In genomic region chr4:183600189-183600685, GRCh38 we compare ENCODE assay signal across 10 cellular contexts. TPM values are rescaled to one million over a fixed set of nuclear protein-coding genes. Genes with fewer than 3 reads are reported as not detected.
A peak's percentile ranks its signal among the peaks of the same experiment; 100 is the strongest.
DNase-seq lines count a peak whose midpoint lies in the region; ATAC-seq, FAIRE-seq and TF ChIP-seq lines count a peak whose summit lies in the region.
"Had no signal": no experiment of that assay in that cellular context is flagged by ENCODE, and none has a peak within 500 bp of the region (broad histone marks: within the 10 kb centered on the region; RNA-seq: fewer than 3 reads in every experiment).

No MANE protein-coding gene starts in this region.

- H4K8ac ChIP-seq in neuronal stem cell (ENCODE audit: low read depth, low read length) = no peak overlapping the region

- CTCF ChIA-PET in K562 (lab: Yijun Ruan, JAX; ENCODE audit: low intra/inter-chr PET ratio) = interaction anchor here (1.1 kb wide), 1 partner anchor 128 kb away, joined by 3 read pairs; no protein-coding TSS in a partner anchor
- CTCF ChIA-PET in naive thymus-derived CD4-positive, alpha-beta T cell (lab: Charles Lee) = interaction anchor here (0.5 to 1.2 kb wide), 5 partner anchors 8 to 641 kb away, joined by 3 to 8 read pairs (median 3); no protein-coding TSS in a partner anchor

- H3K36me3 ChIP-seq in K562 (ENCODE audit: control insufficient read depth, insufficient read depth, low read length) (no peaks in the 10 kb centered on the region), neuronal stem cell (replicated peaks in 1 of 2; ENCODE audit: control insufficient read depth in 2 of 2, insufficient read depth in 2 of 2, low read length in 2 of 2) (no peaks in the 10 kb centered on the region)
- no peaks in the 10 kb centered on the region for H3K36me3 ChIP-seq in naive thymus-derived CD4-positive, alpha-beta T cell (ENCODE audit: control insufficient read depth in 2 of 3, insufficient read depth in 3 of 3, low read length in 3 of 3)

- no peak overlapping the region for H3K18ac ChIP-seq in neuronal stem cell (ENCODE audit: low read length)

- no peak overlapping the region for H2AK5ac ChIP-seq in neuronal stem cell (ENCODE audit: low read depth, low read length)

- H3K79me2 ChIP-seq in K562 (ENCODE audit: control insufficient read depth, insufficient read depth, low read length) = no peaks in the 10 kb centered on the region

- no peak overlapping the region for H3K4me3 ChIP-seq in Jurkat, Clone E6-1 (ENCODE audit: low read length)
- H3K4me3 ChIP-seq in K562 = no peak overlapping the region
- no peak overlapping the region for H3K4me3 ChIP-seq in naive thymus-derived CD4-positive, alpha-beta T cell (ENCODE audit: low read length)
- H3K4me3 ChIP-seq in neuronal stem cell (ENCODE audit: low read length in 2 of 2) = no peak overlapping the region
- H3K4me3 ChIP-seq: dorsolateral prefrontal cortex had no signal

- no peaks in the 10 kb centered on the region for H3K9me3 ChIP-seq in K562 (replicated peaks; ENCODE audit: control insufficient read depth, insufficient read depth, low read depth, low read length)
- H3K9me3 ChIP-seq in naive thymus-derived CD4-positive, alpha-beta T cell (ENCODE audit: control insufficient read depth in 2 of 3, low read length in 3 of 3) = no peaks in the 10 kb centered on the region
- no peaks in the 10 kb centered on the region for H3K9me3 ChIP-seq in neuronal stem cell (replicated peaks in 1 of 2; ENCODE audit: control insufficient read depth in 2 of 2, insufficient read depth in 1 of 2, low read depth in 1 of 2, low read length in 2 of 2)

- no TSS peak for BruUV-seq in K562 (replicated peaks; lab: Mats Ljungman, UMichigan)

- TF ChIP-seq POLR2A in K562 (conservative IDR thresholded peaks at IDR 0.05) = no peak

- H3K27ac Mint-ChIP-seq in naive thymus-derived CD4-positive, alpha-beta T cell = peak overlapping the region in 1 of 9 donors; percentile 16

- no peaks in the 10 kb centered on the region for H4K20me1 ChIP-seq in K562 (replicated peaks; ENCODE audit: control insufficient read depth, insufficient read depth, low read length)

- H3K4me1 ChIP-seq in K562 (replicated peaks in 1 of 2; ENCODE audit: control insufficient read depth in 2 of 2, insufficient read depth in 2 of 2, low read length in 2 of 2) (no peaks in the 10 kb centered on the region; a peak in 1 of 5 replicates), neuronal stem cell (ENCODE audit: control insufficient read depth in 2 of 2, insufficient read depth in 1 of 2, low read depth in 1 of 2, low read length in 2 of 2) (peaks cover 2 to 3% of the 10 kb centered on the region in 2 donors)
- H3K4me1 ChIP-seq in naive thymus-derived CD4-positive, alpha-beta T cell (ENCODE audit: control insufficient read depth in 2 of 2, insufficient read depth in 2 of 2, low read length in 2 of 2) = no peaks in the 10 kb centered on the region

- H3K9me1 ChIP-seq in K562 (ENCODE audit: control insufficient read depth, insufficient read depth, low read length) = no peaks in the 10 kb centered on the region

- H3K36me3 Mint-ChIP-seq in naive thymus-derived CD4-positive, alpha-beta T cell = no peaks in the 10 kb centered on the region

- TF ChIP-seq RAD21 in K562 (CRISPR knock-in tag; conservative IDR thresholded peaks at IDR 0.05 in 1 of 2, IDR thresholded peaks at IDR 0.05 in 1 of 2) = peak; percentile 29 to 56; a peak in 3 of 4 replicates

- H3K4ac ChIP-seq in neuronal stem cell (ENCODE audit: low read length) = no peak overlapping the region

- H3K27ac ChIP-seq in K562 (ENCODE audit: extremely low read depth, low read depth, low read length) = no peak overlapping the region
- H3K27ac ChIP-seq in naive thymus-derived CD4-positive, alpha-beta T cell (ENCODE audit: low read depth, low read length) = no peak overlapping the region
- H3K27ac ChIP-seq in neuronal stem cell (replicated peaks; ENCODE audit: low read length) = no peak overlapping the region
- H3K27ac ChIP-seq: dorsolateral prefrontal cortex had no signal

- DNase-seq in NCI-H1694 treated with DMSO at 0.1 percent for 48 hours (lab: John Stamatoyannopoulos, UW) = peak; percentile 1
- no peak for DNase-seq in NCI-H1694 (lab: John Stamatoyannopoulos, UW)
- peak; percentile 30 for DNase-seq in Jurkat, Clone E6-1 (ENCODE audit: low read depth, low spot score)
- DNase-seq in K562 (ENCODE audit: extremely low read depth in 1 of 4, low spot score in 3 of 4) = peak in 2 of 4 experiments; percentile 23 to 30
- peak in 5 of 9 donors; percentile 7 to 23 (median 15) for DNase-seq in naive thymus-derived CD4-positive, alpha-beta T cell
- DNase-seq in neuronal stem cell (ENCODE audit: low spot score) = no peak
- DNase-seq in germinal center (ENCODE audit: low spot score) = no peak
- DNase-seq: activated CD4-positive, alpha-beta T cell treated with anti-CD3 and anti-CD28 coated beads, Interleukin-2, amount 50 U/mL, for 1 hour; dorsolateral prefrontal cortex had no signal

- no peak overlapping the region for H3K23ac ChIP-seq in neuronal stem cell (ENCODE audit: low read depth, low read length, poor library complexity)

- peaks cover 0 to 3% (median 0%) of the 10 kb centered on the region in 7 donors for H3K4me1 Mint-ChIP-seq in naive thymus-derived CD4-positive, alpha-beta T cell

- POLR2A ChIA-PET in K562 (lab: Yijun Ruan, JAX) = interaction anchor here (1.0 to 1.4 kb wide), 3 partner anchors 10 to 21 kb away, joined by 3 read pairs; no protein-coding TSS in a partner anchor
- POLR2A ChIA-PET in naive thymus-derived CD4-positive, alpha-beta T cell (lab: Charles Lee) = no interaction called here

- H3K4me2 ChIP-seq in K562 (ENCODE audit: insufficient read depth, low read length) (no peak overlapping the region), neuronal stem cell (ENCODE audit: insufficient read depth, low read length, poor library complexity, severe bottlenecking) (no peak overlapping the region)

- intact Hi-C loops in K562 (cut with micrococcal nuclease) = loop anchor here (2.0 kb wide), 1 partner anchor 95 kb away; the partner anchor contains the start of gene ING2
- intact Hi-C loops in naive thymus-derived CD4-positive, alpha-beta T cell (cut with micrococcal nuclease) = loop anchor here in 1 of 2 donors (1.0 to 5.0 kb wide), 2 partner anchors 128 to 203 kb away; no protein-coding TSS in a partner anchor

- WGBS in K562 (ENCODE audit: insufficient coverage, low coverage, missing lambda C conversion rate) = 19% methylated on average over 3 of the region's 3 CpGs
- no CpG with 5 or more reads among the region's 3 CpGs for WGBS in neuronal stem cell (ENCODE audit: extremely low coverage in 2 of 2, insufficient read length in 2 of 2, insufficient replicate concordance in 1 of 2), 2 donors

- no peak overlapping the region for H2AFZ ChIP-seq in K562 (ENCODE audit: low read depth, low read length)
- H2AFZ ChIP-seq in neuronal stem cell (ENCODE audit: low read length) = no peak overlapping the region

- H2BK120ac ChIP-seq in neuronal stem cell (ENCODE audit: low read depth, low read length) = no peak overlapping the region

- peak; percentile 68 for FAIRE-seq in K562 (lab: Jason Lieb, UNC)

- H3K27me3 Mint-ChIP-seq in naive thymus-derived CD4-positive, alpha-beta T cell = peaks cover 0 to 22% (median 0%) of the 10 kb centered on the region in 5 donors

- H3K27me3 ChIP-seq in K562 (ENCODE audit: control insufficient read depth in 2 of 2, insufficient read depth in 2 of 2, low read length in 2 of 2) (peaks cover 1 to 2% of the 10 kb centered on the region in 2 experiments; a peak in 3 of 5 replicates), neuronal stem cell (ENCODE audit: control insufficient read depth in 3 of 3, insufficient read depth in 3 of 3, low read depth in 1 of 3, low read length in 3 of 3) (peaks cover 0 to 13% (median 0%) of the 10 kb centered on the region in 3 experiments)
- H3K27me3 ChIP-seq in naive thymus-derived CD4-positive, alpha-beta T cell (ENCODE audit: control insufficient read depth in 2 of 2, insufficient read depth in 2 of 2, low read length in 2 of 2) = no peaks in the 10 kb centered on the region
- H3K27me3 ChIP-seq: dorsolateral prefrontal cortex had no signal

- H2BK15ac ChIP-seq in neuronal stem cell (ENCODE audit: low read length) = no peak overlapping the region

- ATAC-seq in K562 = peak; percentile 75
- no peak for ATAC-seq in naive thymus-derived CD4-positive, alpha-beta T cell
- ATAC-seq in GM21367 (IDR thresholded peaks at IDR 0.05; ENCODE audit: unreplicated experiment) = no peak

- TF ChIP-seq CTCF in K562 (IDR thresholded peaks at IDR 0.05 in 2 of 3, conservative IDR thresholded peaks at IDR 0.05 in 1 of 3; ENCODE audit: insufficient read depth in 2 of 3, low read depth in 1 of 3, low read length in 3 of 3) = peak; percentile 45 to 59 (median 55)

- no peaks in the 10 kb centered on the region for H3K79me1 ChIP-seq in neuronal stem cell (ENCODE audit: low read depth, low read length)

- no peak overlapping the region for H3K4me3 Mint-ChIP-seq in naive thymus-derived CD4-positive, alpha-beta T cell

- in situ Hi-C loops in K562 (cut with MboI) = loop anchor here (10.0 kb wide), 2 partner anchors 125 to 875 kb away; no protein-coding TSS in a partner anchor

- H3K9me3 Mint-ChIP-seq in naive thymus-derived CD4-positive, alpha-beta T cell = no peaks in the 10 kb centered on the region

- no peak overlapping the region for H2BK5ac ChIP-seq in neuronal stem cell (ENCODE audit: low read length)

- no peak for TF ChIP-seq EP300 in K562 (IDR thresholded peaks at IDR 0.05; ENCODE audit: low read length)

- no peak overlapping the region for H2BK12ac ChIP-seq in neuronal stem cell (ENCODE audit: low read length)

- H3K9ac ChIP-seq in K562 (ENCODE audit: insufficient read depth in 1 of 2, low read depth in 2 of 2, low read length in 2 of 2) (no peak overlapping the region), neuronal stem cell (ENCODE audit: low read depth, low read length, poor library complexity) (no peak overlapping the region)

- no peak overlapping the region for H4K91ac ChIP-seq in neuronal stem cell (ENCODE audit: low read depth, low read length, poor library complexity)

- no peak overlapping the region for H3K14ac ChIP-seq in neuronal stem cell (ENCODE audit: low read length)

RNA-seq across cellular contexts. Expression of gene RWDD4, which starts 58.7 kb away (rescaled TPM):
- 33.2 TPM for polyA plus RNA-seq in Jurkat, Clone E6-1 (2012; ENCODE audit: insufficient read depth, insufficient read length)
- 5.8 and 14.6 TPM in 2 replicates for total RNA-seq in K562 (2011; cell fraction: chromatin; rRNA removed; ENCODE audit: low replicate concordance)
- 7.0 and 7.3 TPM in 2 replicates for total RNA-seq in K562 (2011; cell fraction: nucleolus; rRNA removed)
- total RNA-seq in K562 (2011; cell fraction: nucleoplasm; rRNA removed) = 9.4 and 11.3 TPM in 2 replicates
- total RNA-seq in K562 (2014; rRNA removed) = 23.3 and 31.4 TPM in 2 replicates
- 28.2 and 30.4 TPM in 2 replicates for total RNA-seq in K562 (2014; rRNA removed; fragmentation: Illumina TruSeq; extraction: Trizol)
- 27.0 and 32.5 TPM in 2 replicates for total RNA-seq in K562 (2015; rRNA removed; fragmentation: Illumina TruSeq; extraction: Trizol)
- 24.2 and 26.0 TPM in 2 replicates for total RNA-seq in K562 (2021)
- polyA plus RNA-seq in K562 (2011; rRNA removed) = 19.3 and 23.0 TPM in 2 replicates
- 5.3 and 6.2 TPM in 2 replicates for polyA plus RNA-seq in K562 (2011; cell fraction: cytosol; rRNA removed)
- 6.1 and 6.2 TPM in 2 replicates for polyA plus RNA-seq in K562 (2011; cell fraction: nucleus; rRNA removed)
- 15.1 and 17.8 TPM in 2 replicates for polyA plus RNA-seq in K562 (2012)
- polyA plus RNA-seq in K562 (2014; fragmentation: Illumina TruSeq; extraction: Trizol) = 23.8 and 29.4 TPM in 2 replicates
- 10 to 100 TPM in 1 of 2 experiments, 1 to 10 TPM in 1; 8.4 to 11.7 TPM for polyA plus RNA-seq in K562 (2014; fragmentation: Nextera tagmentation; extraction: Ambion mirVana)
- 24.2 and 27.8 TPM in 2 replicates for polyA plus RNA-seq in K562 (2014; rRNA removed)
- 9.3 and 10.0 TPM in 2 replicates for polyA minus RNA-seq in K562 (2011; rRNA and poly(A)+ RNA removed)
- 5.5 and 7.9 TPM in 2 replicates for polyA minus RNA-seq in K562 (2011; cell fraction: cytosol; rRNA and poly(A)+ RNA removed)
- 7.4 and 8.2 TPM in 2 replicates for polyA minus RNA-seq in K562 (2011; cell fraction: nucleus; rRNA and poly(A)+ RNA removed)
- total RNA-seq in naive thymus-derived CD4-positive, alpha-beta T cell = 10 to 100 TPM in 4 of 5 experiments, 1 to 10 TPM in 1; 9.3 to 15.8 (median 11.6) TPM
- 10 to 100 TPM; 12.6 to 19.2 TPM for polyA plus RNA-seq in naive thymus-derived CD4-positive, alpha-beta T cell
- 30.3 TPM for polyA plus RNA-seq in neuronal stem cell (2013, experiment 1 of 2)
- 32.0 TPM for polyA plus RNA-seq in neuronal stem cell (2013, experiment 2 of 2)

RNA-seq across cellular contexts. Expression of gene TRAPPC11, which starts 58.9 kb away (rescaled TPM):
- 27.2 TPM for polyA plus RNA-seq in Jurkat, Clone E6-1 (2012; ENCODE audit: insufficient read depth, insufficient read length)
- total RNA-seq in K562 (2011; cell fraction: chromatin; rRNA removed; ENCODE audit: low replicate concordance) = 57.2 and 107 TPM in 2 replicates
- 14.2 and 17.8 TPM in 2 replicates for total RNA-seq in K562 (2011; cell fraction: nucleolus; rRNA removed)
- total RNA-seq in K562 (2011; cell fraction: nucleoplasm; rRNA removed) = 38.7 and 42.7 TPM in 2 replicates
- 24.7 and 31.8 TPM in 2 replicates for total RNA-seq in K562 (2014; rRNA removed)
- total RNA-seq in K562 (2014; rRNA removed; fragmentation: Illumina TruSeq; extraction: Trizol) = 31.8 and 34.9 TPM in 2 replicates
- 26.9 and 30.6 TPM in 2 replicates for total RNA-seq in K562 (2015; rRNA removed; fragmentation: Illumina TruSeq; extraction: Trizol)
- total RNA-seq in K562 (2021) = 26.5 and 28.7 TPM in 2 replicates
- polyA plus RNA-seq in K562 (2011; rRNA removed) = 48.2 and 49.0 TPM in 2 replicates
- 13.4 and 25.4 TPM in 2 replicates for polyA plus RNA-seq in K562 (2011; cell fraction: cytosol; rRNA removed)
- polyA plus RNA-seq in K562 (2011; cell fraction: nucleus; rRNA removed) = 27.4 and 42.9 TPM in 2 replicates
- polyA plus RNA-seq in K562 (2012) = 15.8 and 22.6 TPM in 2 replicates
- polyA plus RNA-seq in K562 (2014; fragmentation: Illumina TruSeq; extraction: Trizol) = 32.6 and 46.3 TPM in 2 replicates
- 10 to 100 TPM; 11.6 to 12.0 TPM for polyA plus RNA-seq in K562 (2014; fragmentation: Nextera tagmentation; extraction: Ambion mirVana)
- 23.6 and 24.3 TPM in 2 replicates for polyA plus RNA-seq in K562 (2014; rRNA removed)
- polyA minus RNA-seq in K562 (2011; rRNA and poly(A)+ RNA removed) = 76.8 and 101 TPM in 2 replicates
- 24.9 and 25.6 TPM in 2 replicates for polyA minus RNA-seq in K562 (2011; cell fraction: cytosol; rRNA and poly(A)+ RNA removed)
- 20.9 and 43.7 TPM in 2 replicates for polyA minus RNA-seq in K562 (2011; cell fraction: nucleus; rRNA and poly(A)+ RNA removed)
- 10 to 100 TPM; 26.3 to 48.8 (median 35.6) TPM for total RNA-seq in naive thymus-derived CD4-positive, alpha-beta T cell
- polyA plus RNA-seq in naive thymus-derived CD4-positive, alpha-beta T cell = 10 to 100 TPM; 20.1 to 24.3 TPM
- 27.5 TPM for polyA plus RNA-seq in neuronal stem cell (2013, experiment 1 of 2)
- 29.5 TPM for polyA plus RNA-seq in neuronal stem cell (2013, experiment 2 of 2)

Comparison
In these comparisons a context has a peak if more than half of its experiments do, and no peak if none do; other contexts are left out.
1. DNase-seq: peak in NCI-H1694 treated with DMSO at 0.1 percent for 48 hours (single experiment), Jurkat, Clone E6-1 (single experiment) and naive thymus-derived CD4-positive, alpha-beta T cell (5 of 9); none in NCI-H1694 (single experiment), neuronal stem cell (single experiment) and germinal center (single experiment).